ENCODE assay signal across 11 cellular contexts in genomic region chr5:137833463-137833862, GRCh38. TPM values are rescaled to one million over a fixed set of nuclear protein-coding genes. Genes with fewer than 3 reads are reported as not detected.
DNase-seq lines count a peak whose midpoint lies in the region; ATAC-seq and TF ChIP-seq lines count a peak whose summit lies in the region.
"Had no signal": no experiment of that assay in that cellular context is flagged by ENCODE, and none has a peak within 500 bp of the region (broad histone marks: within the 10 kb centered on the region; RNA-seq: fewer than 3 reads in every experiment).

No MANE protein-coding gene starts in this region.

- 8% methylated on average over 1 of the region's 1 CpG for WGBS in prostate gland

- H3K27ac Mint-ChIP-seq in nephron progenitor cell, result no peak overlapping the region
- H3K27ac Mint-ChIP-seq: activated T-cell treated with anti-CD3 and anti-CD28 coated beads, Interleukin-2, amount 50 U/mL, for 24 hours; IgD-negative memory B cell had no signal

- intact Hi-C loops in prostate gland (cut with DNase I), result loop anchor here (5.0 kb wide), 1 partner anchor 199 kb away; the partner anchor contains the start of gene FAM13B

- no peaks in the 10 kb centered on the region for H3K9me3 Mint-ChIP-seq in nephron progenitor cell
- H3K9me3 Mint-ChIP-seq: activated T-cell treated with anti-CD3 and anti-CD28 coated beads, Interleukin-2, amount 50 U/mL, for 24 hours; IgD-negative memory B cell had no signal

- no peaks in the 10 kb centered on the region for H3K9me3 ChIP-seq in prostate gland

- TF ChIP-seq CTCF in prostate gland (IDR thresholded peaks at IDR 0.05) (no peak), nephron progenitor cell (IDR thresholded peaks at IDR 0.05) (no peak)

- H3K27me3 ChIP-seq in prostate gland (replicated peaks; ENCODE audit: insufficient read depth), result no peaks in the 10 kb centered on the region

- H3K4me1 Mint-ChIP-seq in nephron progenitor cell, result peaks cover 23% of the 10 kb centered on the region
- H3K4me1 Mint-ChIP-seq: IgD-negative memory B cell had no signal

- H3K36me3 Mint-ChIP-seq in nephron progenitor cell (ENCODE audit: low read depth), result no peaks in the 10 kb centered on the region

- TF ChIP-seq POLR2A in erythroblast (IDR thresholded peaks at IDR 0.05; ENCODE audit: low read length) (no peak), prostate gland (IDR thresholded peaks at IDR 0.05) (no peak)

- DNase-seq in GM04504 (ENCODE audit: low read depth), result peak; percentile 34
- DNase-seq in NCI-H774 (lab: John Stamatoyannopoulos, UW), result peak; percentile 15
- DNase-seq in erythroblast (lab: John Stamatoyannopoulos, UW), result peak; percentile 7 to 13
- DNase-seq in prostate gland (ENCODE audit: low spot score), result peak; percentile 74
- no peak for DNase-seq in nephron progenitor cell
- no peak for DNase-seq in NCI-H2029 (lab: John Stamatoyannopoulos, UW)
- DNase-seq: activated T-cell treated with anti-CD3 and anti-CD28 coated beads, Interleukin-2, amount 50 U/mL, for 24 hours; Right ventricle myocardium superior had no signal

- H3K36me3 ChIP-seq in prostate gland, result no peaks in the 10 kb centered on the region

- no peak overlapping the region for H3K4me3 Mint-ChIP-seq in nephron progenitor cell
- H3K4me3 Mint-ChIP-seq: activated T-cell treated with anti-CD3 and anti-CD28 coated beads, Interleukin-2, amount 50 U/mL, for 24 hours; IgD-negative memory B cell had no signal

- no peaks in the 10 kb centered on the region for H3K4me1 ChIP-seq in prostate gland (replicated peaks)

- H3K27ac ChIP-seq in prostate gland, result peak overlapping the region in 1 of 2 donors; percentile 24

- H3K27me3 Mint-ChIP-seq in nephron progenitor cell (ENCODE audit: low read depth, poor library complexity), result peaks cover 4% of the 10 kb centered on the region
- H3K27me3 Mint-ChIP-seq: IgD-negative memory B cell had no signal

- H3K4me3 ChIP-seq in prostate gland, result no peak overlapping the region

- ATAC-seq in HG02938 (IDR thresholded peaks at IDR 0.05; ENCODE audit: unreplicated experiment) (no peak), HG02678 (IDR thresholded peaks at IDR 0.05; ENCODE audit: unreplicated experiment) (no peak)

RNA-seq across cellular contexts. Expression of gene MYOT, which starts 34.2 kb away (rescaled TPM):
- total RNA-seq in prostate gland, result 1 to 10 TPM in 1 of 2 donors, under 1 TPM in 1; 0.34 to 7.2 TPM

RNA-seq across cellular contexts. Expression of gene PKD2L2, which starts 55.8 kb away (rescaled TPM):
- under 1 TPM in 1 of 2 donors, not detected in 1; 0.45 TPM for total RNA-seq in prostate gland

Comparison
In these comparisons a context has a peak if more than half of its experiments do, and no peak if none do; other contexts are left out.
1. DNase-seq: peak in GM04504 (single experiment), NCI-H774 (single experiment), erythroblast (2 of 2) and prostate gland (single experiment); none in nephron progenitor cell (single experiment) and NCI-H2029 (single experiment).